In the genomic region with DNA sequence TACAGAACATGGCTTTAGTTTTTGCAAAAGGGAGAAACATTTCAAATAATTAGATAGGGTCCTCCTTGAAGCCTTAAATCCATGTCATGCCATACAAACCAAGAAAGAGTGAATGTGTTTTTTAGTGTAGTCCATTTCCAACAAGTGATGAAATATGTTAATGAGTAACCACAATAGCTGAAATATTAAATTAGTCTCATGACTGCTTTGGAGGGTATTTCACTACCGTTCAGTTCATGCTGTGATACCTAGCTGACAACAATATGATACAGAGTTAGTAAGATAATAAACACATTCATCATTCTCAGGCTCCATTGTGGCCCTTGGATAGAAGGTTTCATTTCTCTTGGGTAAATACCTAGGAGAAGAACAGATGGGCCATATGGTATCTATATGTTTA, we compare ENCODE assay signal across 23 cellular contexts. TPM values are rescaled to one million over a fixed set of nuclear protein-coding genes. Genes with fewer than 3 reads are reported as not detected.
DNase-seq lines count a peak whose midpoint lies in the region; ATAC-seq and TF ChIP-seq lines count a peak whose summit lies in the region.
"Had no signal": no experiment of that assay in that cellular context is flagged by ENCODE, and none has a peak within 500 bp of the region (broad histone marks: within the 10 kb centered on the region; RNA-seq: fewer than 3 reads in every experiment).

No MANE protein-coding gene starts in this region.

- DNase-seq in NCI-H69 (lab: John Stamatoyannopoulos, UW) (peak; percentile 34), epithelial cell of proximal tubule (ENCODE audit: low read depth) (peak; percentile 61), kidney tubule cell (ENCODE audit: low spot score) (peak; percentile 78), renal cortical epithelial cell (ENCODE audit: low read depth) (peak; percentile 80), testis (no peak)
- DNase-seq in effector CD8-positive, alpha-beta T cell (lab: John Stamatoyannopoulos, UW), result no peak
- DNase-seq: 8988T; ACHN; AML-193; BE2C; Calu3; CD4-positive, alpha-beta T cell; CD8-positive, alpha-beta memory T cell; DMS53; DMS79 treated with DMSO at 0.1 percent for 48 hours; GF-D8; H9 had no signal

- no peaks in the 10 kb centered on the region for H3K36me3 ChIP-seq in testis (ENCODE audit: low read depth, missing control alignments)
- H3K36me3 ChIP-seq: BE2C; BLaER1 treated with 17β-estradiol and CSF1 and Interleukin-3, amounts not matched to agents 10 nM and 100 nM had no signal

- no peaks in the 10 kb centered on the region for H3K9me3 ChIP-seq in testis
- H3K9me3 ChIP-seq: BE2C had no signal

- H3K4me1 ChIP-seq in testis, result peaks cover 7% of the 10 kb centered on the region
- H3K4me1 ChIP-seq: BE2C had no signal

- H3K27ac ChIP-seq in testis, result no peak overlapping the region
- H3K27ac ChIP-seq: A549; BLaER1 treated with 17β-estradiol and CSF1 and Interleukin-3, amounts not matched to agents 10 nM and 100 nM had no signal

- ATAC-seq in GM21528 (IDR thresholded peaks at IDR 0.05; ENCODE audit: low FRiP score, unreplicated experiment), result no peak
- ATAC-seq: A549, GM23338, HCT116 had no signal

- H3K4me3 ChIP-seq in epithelial cell of proximal tubule (ENCODE audit: low read depth, low read length), result no peak overlapping the region
- H3K4me3 ChIP-seq in testis, result no peak overlapping the region
- H3K4me3 ChIP-seq: A549; BLaER1 treated with 17β-estradiol and CSF1 and Interleukin-3, amounts not matched to agents 10 nM and 100 nM; GM23338 had no signal

- no peak for TF ChIP-seq POLR2A in testis (IDR thresholded peaks at IDR 0.05)

- intact Hi-C loops in testis (cut with DNase I; ENCODE audit: low total_unique reads), result no loop called here

- 61 to 78% methylated on average over 1 of the region's 1 CpG for WGBS in testis, 2 donors

- no peak for TF ChIP-seq CTCF in epithelial cell of proximal tubule (conservative IDR thresholded peaks at IDR 0.05; ENCODE audit: low read depth, low read length)
- no peak for TF ChIP-seq CTCF in testis (IDR thresholded peaks at IDR 0.05)

- H3K27me3 ChIP-seq in testis, result no peaks in the 10 kb centered on the region
- H3K27me3 ChIP-seq: BLaER1 treated with 17β-estradiol and CSF1 and Interleukin-3, amounts not matched to agents 10 nM and 100 nM had no signal

RNA-seq across cellular contexts. Expression of a gene that starts 5.8 kb away (rescaled TPM):
- 7.0 and 17.8 TPM in 2 replicates for total RNA-seq in epithelial cell of proximal tubule
- 7.6 and 17.3 TPM in 2 replicates for total RNA-seq in renal cortical epithelial cell
- 100 to 1,000 TPM; 122 to 130 TPM for total RNA-seq in testis
- polyA plus RNA-seq in testis (ENCODE audit: insufficient read depth, low read depth, low replicate concordance), result 51.6 TPM
- total RNA-seq: CD4-positive, alpha-beta T cell; CD8-positive, alpha-beta memory T cell had no signal
- polyA plus RNA-seq: CD14-positive monocyte; CD8-positive, alpha-beta memory T cell had no signal

Comparison
In these comparisons a context has a peak if more than half of its experiments do, and no peak if none do; other contexts are left out.
1. DNase-seq: peak in NCI-H69 (single experiment), epithelial cell of proximal tubule (single experiment), kidney tubule cell (single experiment) and renal cortical epithelial cell (single experiment); none in testis (single experiment) and effector CD8-positive, alpha-beta T cell (single experiment).